In the genomic region with DNA sequence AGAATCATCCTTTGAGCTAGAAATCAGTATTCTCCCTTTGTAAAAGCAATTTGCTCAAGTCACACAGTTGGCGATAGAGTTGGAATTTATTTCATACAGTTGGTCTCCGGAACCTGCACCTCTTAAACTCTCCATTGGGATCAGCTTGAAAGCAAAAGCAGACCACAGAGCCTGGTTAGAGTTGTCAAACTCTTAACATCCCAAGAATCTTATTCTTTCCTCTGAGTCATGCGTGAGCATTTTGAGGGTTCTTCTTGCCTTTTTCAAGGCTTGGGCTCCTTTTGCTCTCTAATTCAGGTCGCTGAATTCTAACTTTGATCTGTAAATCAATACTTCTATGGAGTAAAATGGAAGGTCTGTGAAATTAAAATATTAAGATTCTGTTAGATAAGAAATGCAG, we compare ENCODE assay signal across 31 cellular contexts. TPM values are rescaled to one million over a fixed set of nuclear protein-coding genes. Genes with fewer than 3 reads are reported as not detected.
DNase-seq lines count a peak whose midpoint lies in the region; ATAC-seq, FAIRE-seq and TF ChIP-seq lines count a peak whose summit lies in the region.
"Had no signal": no experiment of that assay in that cellular context is flagged by ENCODE, and none has a peak within 500 bp of the region (broad histone marks: within the 10 kb centered on the region; RNA-seq: fewer than 3 reads in every experiment).

No MANE protein-coding gene starts in this region.

- H3K79me2 ChIP-seq in trophoblast cell (ENCODE audit: control insufficient read depth, insufficient read depth, low read length, poor library complexity), result no peaks in the 10 kb centered on the region

- H3K27ac Mint-ChIP-seq in activated naive CD4-positive, alpha-beta T cell treated with anti-CD3 and anti-CD28 coated beads, Interleukin-2, amount 50 U/mL, for 72 hours, result no peak overlapping the region
- H3K27ac Mint-ChIP-seq: activated CD8-positive, alpha-beta memory T cell treated with anti-CD3 and anti-CD28 coated beads, Interleukin-2, amount 10 ng/mL, durations not matched to agents 7 days and 5 days; activated T-cell treated with anti-CD3 and anti-CD28 coated beads, Interleukin-2, amount 50 U/mL, for 72 hours; CD4-positive, CD25-positive, alpha-beta regulatory T cell; IgD-negative memory B cell had no signal

- H3K4me3 ChIP-seq in AG10803 (ENCODE audit: low read length), result no peak overlapping the region
- H3K4me3 ChIP-seq in choroid plexus epithelial cell (ENCODE audit: low read depth, low read length), result no peak overlapping the region
- H3K4me3 ChIP-seq in trophoblast cell (ENCODE audit: low read depth, low read length), result no peak overlapping the region
- H3K4me3 ChIP-seq: dorsolateral prefrontal cortex, psoas muscle had no signal

- H3K4me1 ChIP-seq in trophoblast cell (ENCODE audit: control insufficient read depth in 1 of 2, insufficient read depth in 2 of 2, low read length in 2 of 2), result no peaks in the 10 kb centered on the region
- H3K4me1 ChIP-seq: psoas muscle had no signal

- no peak overlapping the region for H2BK120ac ChIP-seq in trophoblast cell (ENCODE audit: insufficient read depth, low read length, poor library complexity)

- TF ChIP-seq CTCF in AG10803 (conservative IDR thresholded peaks at IDR 0.05; ENCODE audit: low read length) (no peak), choroid plexus epithelial cell (conservative IDR thresholded peaks at IDR 0.05; ENCODE audit: low read depth, low read length) (no peak)

- peak; percentile 44 for DNase-seq in AG10803 (ENCODE audit: low read depth)
- DNase-seq in HTR-8/SVneo (ENCODE audit: insufficient read length, low spot score), result peak; percentile 14
- DNase-seq in choroid plexus epithelial cell (ENCODE audit: low read depth), result peak; percentile 49
- peak; percentile 81 for DNase-seq in renal cortical epithelial cell (ENCODE audit: low read depth)
- DNase-seq in activated naive CD4-positive, alpha-beta T cell treated with anti-CD3 and anti-CD28 coated beads, Interleukin-2, amount 50 U/mL, for 72 hours (ENCODE audit: low spot score in 2 of 2), result no peak
- DNase-seq in caudate nucleus (lab: John Stamatoyannopoulos, UW), result no peak
- DNase-seq in trophoblast cell, result no peak
- DNase-seq: activated CD4-positive, alpha-beta T cell treated with anti-CD3 and anti-CD28 coated beads, Interleukin-2, amount 50 U/mL, for 1 hour; activated CD8-positive, alpha-beta memory T cell treated with anti-CD3 and anti-CD28 coated beads, Interleukin-2, amount 10 ng/mL, durations not matched to agents 7 days and 5 days; activated naive CD4-positive, alpha-beta T cell treated with anti-CD3 and anti-CD28 coated beads, Interleukin-2, amount 50 U/mL, for 16 hours; activated T-cell treated with anti-CD3 and anti-CD28 coated beads, Interleukin-2, amount 50 U/mL, for 72 hours; anterior cingulate cortex; CD4-positive, CD25-positive, alpha-beta regulatory T cell; dorsolateral prefrontal cortex; H7; MM.1S; NCI-H1417 treated with DMSO at 0.1 percent for 48 hours; NCI-H2107; NCI-H510A treated with DMSO at 0.1 percent for 48 hours; PC-3; psoas muscle; small intestine; substantia nigra; T-helper 9 cell had no signal

- no peak overlapping the region for H3K4me2 ChIP-seq in trophoblast cell (ENCODE audit: low read length)

- no peaks in the 10 kb centered on the region for H3K9me3 Mint-ChIP-seq in activated naive CD4-positive, alpha-beta T cell treated with anti-CD3 and anti-CD28 coated beads, Interleukin-2, amount 50 U/mL, for 72 hours
- H3K9me3 Mint-ChIP-seq: activated T-cell treated with anti-CD3 and anti-CD28 coated beads, Interleukin-2, amount 50 U/mL, for 72 hours; IgD-negative memory B cell had no signal

- H2AFZ ChIP-seq in trophoblast cell (ENCODE audit: insufficient read depth, low read length, poor library complexity), result no peak overlapping the region

- no peak overlapping the region for H2BK5ac ChIP-seq in trophoblast cell (ENCODE audit: low read depth, low read length, poor library complexity)

- H3K9me3 ChIP-seq in trophoblast cell (ENCODE audit: insufficient read depth, low read depth, low read length), result no peaks in the 10 kb centered on the region
- H3K9me3 ChIP-seq: psoas muscle had no signal

- no CpG with 5 or more reads among the region's 4 CpGs for WGBS in trophoblast cell (ENCODE audit: extremely low coverage, insufficient coverage, insufficient read length)

- H4K8ac ChIP-seq in trophoblast cell (ENCODE audit: low read depth, low read length), result no peak overlapping the region

- H3K9ac ChIP-seq in trophoblast cell (ENCODE audit: low read length), result no peak overlapping the region

- no peak overlapping the region for H2AK5ac ChIP-seq in trophoblast cell (ENCODE audit: low read length)

- H4K12ac ChIP-seq in trophoblast cell (ENCODE audit: low read depth, low read length), result no peak overlapping the region

- H3K79me1 ChIP-seq in trophoblast cell (ENCODE audit: low read length), result no peaks in the 10 kb centered on the region

- FAIRE-seq in HTR-8/SVneo (lab: Jason Lieb, UNC), result no peak
- FAIRE-seq: endothelial cell of umbilical vein, G401.6, small intestine had no signal

- no peaks in the 10 kb centered on the region for H3K36me3 ChIP-seq in trophoblast cell (ENCODE audit: control insufficient read depth in 1 of 2, insufficient read depth in 2 of 2, low read length in 2 of 2)

- H3K27ac ChIP-seq in caudate nucleus (ENCODE audit: low read depth, low read length) (no peak overlapping the region), trophoblast cell (ENCODE audit: low read depth, low read length) (no peak overlapping the region)
- H3K27ac ChIP-seq: dorsolateral prefrontal cortex, HL-60, psoas muscle had no signal

- no peak overlapping the region for H3K14ac ChIP-seq in trophoblast cell (ENCODE audit: low read length)

- H4K91ac ChIP-seq in trophoblast cell (ENCODE audit: low read depth, low read length), result no peak overlapping the region

- H2BK12ac ChIP-seq in trophoblast cell (ENCODE audit: low read length), result no peak overlapping the region

- no peaks in the 10 kb centered on the region for H3K27me3 ChIP-seq in trophoblast cell (ENCODE audit: insufficient read depth, low read length)
- H3K27me3 ChIP-seq: dorsolateral prefrontal cortex had no signal

- no peak for ATAC-seq in GM19324 (IDR thresholded peaks at IDR 0.05; ENCODE audit: low FRiP score, unreplicated experiment)
- ATAC-seq in activated naive CD4-positive, alpha-beta T cell treated with anti-CD3 and anti-CD28 coated beads, Interleukin-2, amount 50 U/mL, for 72 hours, result no peak
- ATAC-seq: activated CD8-positive, alpha-beta memory T cell treated with anti-CD3 and anti-CD28 coated beads, Interleukin-2, amount 10 ng/mL, durations not matched to agents 7 days and 5 days; activated T-cell treated with anti-CD3 and anti-CD28 coated beads, Interleukin-2, amount 50 U/mL, for 72 hours; PC-3; psoas muscle; Right ventricle myocardium inferior had no signal

- H3K23ac ChIP-seq in trophoblast cell (ENCODE audit: low read length), result no peak overlapping the region

- no peak overlapping the region for H3K4ac ChIP-seq in trophoblast cell (ENCODE audit: low read depth, low read length)

- no peak overlapping the region for H3K18ac ChIP-seq in trophoblast cell (ENCODE audit: low read length)

- H3K36me3 Mint-ChIP-seq in activated naive CD4-positive, alpha-beta T cell treated with anti-CD3 and anti-CD28 coated beads, Interleukin-2, amount 50 U/mL, for 72 hours, result no peaks in the 10 kb centered on the region
- H3K36me3 Mint-ChIP-seq: activated CD8-positive, alpha-beta memory T cell treated with anti-CD3 and anti-CD28 coated beads, Interleukin-2, amount 10 ng/mL, durations not matched to agents 7 days and 5 days; CD4-positive, CD25-positive, alpha-beta regulatory T cell; IgD-negative memory B cell had no signal

RNA-seq across cellular contexts. Expression of gene SCIN, which starts 19.6 kb away (rescaled TPM):
- total RNA-seq in renal cortical epithelial cell, result 24.5 and 113 TPM in 2 replicates
- total RNA-seq in activated naive CD4-positive, alpha-beta T cell treated with anti-CD3 and anti-CD28 coated beads, Interleukin-2, amount 50 U/mL, for 72 hours, result under 1 TPM in 1 of 2 donors, not detected in 1; 0.80 TPM
- 3.2 and 3.5 TPM in 2 replicates for polyA plus RNA-seq in trophoblast cell (2013)
- total RNA-seq: CD4-positive, CD25-positive, alpha-beta regulatory T cell; H7; lung microvascular endothelial cell had no signal

Comparison
In these comparisons a context has a peak if more than half of its experiments do, and no peak if none do; other contexts are left out.
1. DNase-seq: peak in AG10803 (single experiment), HTR-8/SVneo (single experiment), choroid plexus epithelial cell (single experiment) and renal cortical epithelial cell (single experiment); none in activated naive CD4-positive, alpha-beta T cell treated with anti-CD3 and anti-CD28 coated beads, Interleukin-2, amount 50 U/mL, for 72 hours (0 of 2), caudate nucleus (0 of 61) and trophoblast cell (0 of 2).
2. RNA of gene SCIN, which starts 19.6 kb away (total RNA-seq): 24.5 to 113 TPM in renal cortical epithelial cell; 0.80 TPM in activated naive CD4-positive, alpha-beta T cell treated with anti-CD3 and anti-CD28 coated beads, Interleukin-2, amount 50 U/mL, for 72 hours; every median in the first group is over 10 times any median in the second.